ENCODE assay signal across 30 cellular contexts in genomic region chr20:43119720-43120119, GRCh38.
"Had no signal": no experiment of that assay in that cellular context is flagged by ENCODE, and none has a peak within 500 bp of the region (broad histone marks: within the 10 kb centered on the region; RNA-seq: fewer than 3 reads in every experiment).

No MANE protein-coding gene starts in this region.

- H3K27ac ChIP-seq: adrenal gland, ascending aorta, body of pancreas, brain microvascular endothelial cell, breast epithelium, cardiac muscle cell had no signal

- H3K27me3 ChIP-seq: adrenal gland, ascending aorta, body of pancreas, brain microvascular endothelial cell, breast epithelium, cardiac muscle cell had no signal

- DNase-seq: activated effector memory CD4-positive, alpha-beta T cell treated with anti-CD3 and anti-CD28 coated beads, Interleukin-2, amount 50 U/mL, for 16 hours; activated effector memory CD4-positive, alpha-beta T cell treated with Interleukin-2 at 50 U/mL for 16 hours; activated gamma-delta T cell; activated gamma-delta T cell treated with Interleukin-2 at 50 U/mL for 16 hours; activated naive CD4-positive, alpha-beta T cell; activated naive CD4-positive, alpha-beta T cell treated with anti-CD3 and anti-CD28 coated beads for 36 hours; activated naive CD4-positive, alpha-beta T cell treated with anti-CD3 and anti-CD28 coated beads, Interleukin-2, amount 10 ng/mL, durations not matched to agents 7 days and 5 days; activated naive CD4-positive, alpha-beta T cell treated with anti-CD3 and anti-CD28 coated beads, Interleukin-2, amount 50 U/mL, for 16 hours; activated naive CD4-positive, alpha-beta T cell treated with Interleukin-2 at 50 U/mL for 16 hours; activated naive CD8-positive, alpha-beta T cell treated with anti-CD3 and anti-CD28 coated beads for 36 hours; activated naive CD8-positive, alpha-beta T cell treated with anti-CD3 and anti-CD28 coated beads, Interleukin-2, amount 10 ng/mL, durations not matched to agents 7 days and 5 days; activated naive CD8-positive, alpha-beta T cell treated with anti-CD3 and anti-CD28 coated beads, Interleukin-2, amount 50 U/mL, for 24 hours; activated T-cell treated with anti-CD3 and anti-CD28 coated beads, Interleukin-2, amount 50 U/mL, for 4 hours; activated T-cell treated with anti-CD3 and anti-CD28 coated beads, Interleukin-2, amount 50 U/mL, for 48 hours; activated T-cell treated with anti-CD3 and anti-CD28 coated beads, Interleukin-2, amount 50 U/mL, for 72 hours; adrenal gland; amniotic stem cell; amygdala; anterior cingulate cortex; aorta; body of pancreas; brain microvascular endothelial cell; caudate nucleus; central memory CD4-positive, alpha-beta T cell; cerebellar nuclear complex had no signal

- H3K4me3 ChIP-seq: adrenal gland, ascending aorta, body of pancreas, breast epithelium, cardiac muscle cell had no signal

- H3K36me3 ChIP-seq: adrenal gland, ascending aorta, brain microvascular endothelial cell, breast epithelium, cardiac muscle cell had no signal

- ATAC-seq: activated naive CD4-positive, alpha-beta T cell treated with anti-CD3 and anti-CD28 coated beads, Interleukin-2, amount 50 U/mL, for 72 hours; activated naive CD8-positive, alpha-beta T cell treated with anti-CD3 and anti-CD28 coated beads, Interleukin-2, amount 50 U/mL, for 24 hours; activated T-cell treated with anti-CD3 and anti-CD28 coated beads, Interleukin-2, amount 50 U/mL, for 4 hours; activated T-cell treated with anti-CD3 and anti-CD28 coated beads, Interleukin-2, amount 50 U/mL, for 72 hours; activated T-helper 17 cell treated with anti-CD3 and anti-CD28 coated beads, Interleukin-2, amount 50 U/mL, for 72 hours; body of pancreas had no signal

- H3K9me3 ChIP-seq: adrenal gland, ascending aorta, body of pancreas, breast epithelium had no signal

- H3K4me1 ChIP-seq: adrenal gland, ascending aorta, body of pancreas, breast epithelium had no signal
